8 cellular contexts compared by ENCODE assay signal in genomic region chr2:237512774-237513466, GRCh38. TPM values are rescaled to one million over a fixed set of nuclear protein-coding genes. Genes with fewer than 3 reads are reported as not detected.
A peak's percentile ranks its signal among the peaks of the same experiment; 100 is the strongest.
DNase-seq lines count a peak whose midpoint lies in the region; ATAC-seq, FAIRE-seq and TF ChIP-seq lines count a peak whose summit lies in the region.

No MANE protein-coding gene starts in this region.

- DNase-seq in CD1c-positive myeloid dendritic cell (ENCODE audit: extremely low spot score) (peak; percentile 86), H54 (ENCODE audit: insufficient read length, low spot score) (peak; percentile 77), NCI-H2107 treated with DMSO at 0.1 percent for 48 hours (lab: John Stamatoyannopoulos, UW; ENCODE audit: unreplicated experiment) (peak; percentile 84), K562 (ENCODE audit: extremely low read depth in 1 of 4, low spot score in 3 of 4) (peak; percentile 78 to 85 (median 82)), iPS DF 4.7 (ENCODE audit: extremely low read depth, low spot score) (peak; percentile 92)

- H3K4me3 ChIP-seq in K562, result no peak overlapping the region
- H3K4me3 ChIP-seq in skeletal muscle tissue (ENCODE audit: low read length in 3 of 3), result peak overlapping the region in 2 of 3 donors; percentile 4 to 49

- no peaks in the 10 kb centered on the region for H3K79me2 ChIP-seq in K562 (ENCODE audit: control insufficient read depth, insufficient read depth, low read length)

- CTCF ChIA-PET in K562 (lab: Yijun Ruan, JAX; ENCODE audit: low intra/inter-chr PET ratio), result interaction anchor here (0.8 to 3.4 kb wide), 4 partner anchors 59 to 751 kb away, joined by 3 to 51 read pairs (median 6); no protein-coding TSS in a partner anchor

- H3K4me1 ChIP-seq in K562 (replicated peaks in 1 of 2; ENCODE audit: control insufficient read depth in 2 of 2, insufficient read depth in 2 of 2, low read length in 2 of 2) (no peaks in the 10 kb centered on the region), skeletal muscle tissue (ENCODE audit: control insufficient read depth in 3 of 3, insufficient read depth in 3 of 3, low read length in 3 of 3) (peaks cover 19 to 44% (median 35%) of the 10 kb centered on the region in 3 donors)

- no peak overlapping the region for H3K9ac ChIP-seq in K562 (ENCODE audit: insufficient read depth in 1 of 2, low read depth in 2 of 2, low read length in 2 of 2)
- peak overlapping the region in 2 of 3 donors; percentile 57 to 66 for H3K9ac ChIP-seq in skeletal muscle tissue (ENCODE audit: low read depth in 1 of 3, low read length in 3 of 3)

- no peaks in the 10 kb centered on the region for H4K20me1 ChIP-seq in K562 (replicated peaks; ENCODE audit: control insufficient read depth, insufficient read depth, low read length)

- TF ChIP-seq RAD21 in K562 (CRISPR knock-in tag; conservative IDR thresholded peaks at IDR 0.05 in 1 of 2, IDR thresholded peaks at IDR 0.05 in 1 of 2), result peak; percentile 84 to 92

- BruUV-seq in K562 (replicated peaks; lab: Mats Ljungman, UMichigan), result no TSS peak

- no peak for TF ChIP-seq EP300 in K562 (IDR thresholded peaks at IDR 0.05; ENCODE audit: low read length)

- H3K9me1 ChIP-seq in K562 (ENCODE audit: control insufficient read depth, insufficient read depth, low read length), result no peaks in the 10 kb centered on the region

- 3% methylated on average over 9 of the region's 14 CpGs for WGBS in K562 (ENCODE audit: insufficient coverage, low coverage, missing lambda C conversion rate)

- H3K36me3 ChIP-seq in K562 (ENCODE audit: control insufficient read depth, insufficient read depth, low read length) (no peaks in the 10 kb centered on the region), skeletal muscle tissue (ENCODE audit: control insufficient read depth in 3 of 3, insufficient read depth in 3 of 3, low read length in 3 of 3) (no peaks in the 10 kb centered on the region)

- H3K4me2 ChIP-seq in K562 (ENCODE audit: insufficient read depth, low read length), result no peak overlapping the region

- peaks cover 3 to 31% of the 10 kb centered on the region in 2 experiments; a peak in 3 of 5 replicates for H3K27me3 ChIP-seq in K562 (ENCODE audit: control insufficient read depth in 2 of 2, insufficient read depth in 2 of 2, low read length in 2 of 2)
- H3K27me3 ChIP-seq in skeletal muscle tissue (ENCODE audit: control insufficient read depth in 3 of 3, insufficient read depth in 3 of 3, low read length in 3 of 3), result no peaks in the 10 kb centered on the region

- intact Hi-C loops in K562 (cut with micrococcal nuclease), result loop anchor here (1.0 to 2.0 kb wide), 2 partner anchors 59 to 358 kb away; no protein-coding TSS in a partner anchor

- in situ Hi-C loops in K562 (cut with MboI), result loop anchor here (5.0 kb wide), 1 partner anchor 59 kb away; no protein-coding TSS in a partner anchor

- POLR2A ChIA-PET in K562 (lab: Yijun Ruan, JAX), result interaction anchor here (0.7 to 1.1 kb wide), 3 partner anchors 63 to 181 kb away, joined by 3 to 4 read pairs (median 4); no protein-coding TSS in a partner anchor

- ATAC-seq in K562, result peak; percentile 97
- ATAC-seq in HG03442 (IDR thresholded peaks at IDR 0.05; ENCODE audit: unreplicated experiment), result no peak

- no peak overlapping the region for H2AFZ ChIP-seq in K562 (ENCODE audit: low read depth, low read length)

- TF ChIP-seq CTCF in K562 (IDR thresholded peaks at IDR 0.05 in 2 of 3, conservative IDR thresholded peaks at IDR 0.05 in 1 of 3; ENCODE audit: insufficient read depth in 2 of 3, low read depth in 1 of 3, low read length in 3 of 3), result peak; percentile 83 to 99 (median 98)

- TF ChIP-seq POLR2A in H54 (IDR thresholded peaks at IDR 0.05; ENCODE audit: low read depth, low read length) (no peak), K562 (conservative IDR thresholded peaks at IDR 0.05) (no peak)

- H3K9me3 ChIP-seq in K562 (replicated peaks; ENCODE audit: control insufficient read depth, insufficient read depth, low read depth, low read length) (no peaks in the 10 kb centered on the region), skeletal muscle tissue (ENCODE audit: control insufficient read depth in 3 of 3, low read length in 3 of 3) (no peaks in the 10 kb centered on the region)

- FAIRE-seq in H54 (lab: Jason Lieb, UNC), result no peak
- peak; percentile 17 for FAIRE-seq in TTC549 (lab: Jason Lieb, UNC)
- peak; percentile 91 for FAIRE-seq in K562 (lab: Jason Lieb, UNC)

- H3K27ac ChIP-seq in K562 (ENCODE audit: extremely low read depth, low read depth, low read length) (no peak overlapping the region), skeletal muscle tissue (ENCODE audit: low read depth, low read length) (peak overlapping the region; percentile 60)

TF ChIP-seq in K562, 482 proteins besides CTCF, POLR2A, EP300 and RAD21 (continues in another document):
- 0 out of 4 replicates have a peak, but pooled peaks of 1 of the 2 experiments have one; percentile 41 for TF ChIP-seq MLLT1 (IDR thresholded peaks at IDR 0.05)
- no peak for TF ChIP-seq RBFOX2 (IDR thresholded peaks at IDR 0.05; ENCODE audit: low read depth, low read length)
- TF ChIP-seq BRF1 (IDR thresholded peaks at IDR 0.05; ENCODE audit: borderline replicate concordance, extremely low read depth, insufficient read length), result no peak
- peak; percentile 85 for TF ChIP-seq SMC3 (conservative IDR thresholded peaks at IDR 0.05; ENCODE audit: insufficient read depth, low read depth, low read length)
- no peak for TF ChIP-seq UBTF (IDR thresholded peaks at IDR 0.05; ENCODE audit: borderline replicate concordance in 1 of 2, low read depth in 2 of 2, low read length in 2 of 2)

RNA-seq across cellular contexts. Expression of gene MLPH, which starts 25.9 kb away (rescaled TPM):
- total RNA-seq in K562 (2011; cell fraction: chromatin; rRNA removed; ENCODE audit: low replicate concordance), result not detected in 2 replicates
- total RNA-seq in K562 (2011; cell fraction: nucleolus; rRNA removed), result not detected in 2 replicates
- total RNA-seq in K562 (2011; cell fraction: nucleoplasm; rRNA removed), result not detected in 2 replicates
- not detected in 2 replicates for total RNA-seq in K562 (2014; rRNA removed)
- total RNA-seq in K562 (2014; rRNA removed; fragmentation: Illumina TruSeq; extraction: Trizol), result not detected in 2 replicates
- not detected in 2 replicates for total RNA-seq in K562 (2015; rRNA removed; fragmentation: Illumina TruSeq; extraction: Trizol)
- 0.22 and 0.65 TPM in 2 replicates for total RNA-seq in K562 (2021)
- not detected in 2 replicates for polyA plus RNA-seq in K562 (2011; rRNA removed)
- not detected in 2 replicates for polyA plus RNA-seq in K562 (2011; cell fraction: cytosol; rRNA removed)
- 0.24 TPM in 1 of 2 replicates, not detected in the other for polyA plus RNA-seq in K562 (2011; cell fraction: nucleus; rRNA removed)
- polyA plus RNA-seq in K562 (2012), result 0.12 and 0.25 TPM in 2 replicates
- not detected in 2 replicates for polyA plus RNA-seq in K562 (2014; fragmentation: Illumina TruSeq; extraction: Trizol)
- polyA plus RNA-seq in K562 (2014; fragmentation: Nextera tagmentation; extraction: Ambion mirVana), result not detected
- polyA plus RNA-seq in K562 (2014; rRNA removed), result not detected in 2 replicates
- polyA minus RNA-seq in K562 (2011; rRNA and poly(A)+ RNA removed), result not detected in 2 replicates
- polyA minus RNA-seq in K562 (2011; cell fraction: cytosol; rRNA and poly(A)+ RNA removed), result not detected in 2 replicates
- polyA minus RNA-seq in K562 (2011; cell fraction: nucleus; rRNA and poly(A)+ RNA removed), result not detected in 2 replicates
- not detected for total RNA-seq in skeletal muscle tissue

RNA-seq across cellular contexts. Expression of gene PRLH, which starts 53.5 kb away (rescaled TPM):
- total RNA-seq in K562 (2011; cell fraction: chromatin; rRNA removed; ENCODE audit: low replicate concordance), result not detected in 2 replicates
- total RNA-seq in K562 (2011; cell fraction: nucleolus; rRNA removed), result not detected in 2 replicates
- total RNA-seq in K562 (2011; cell fraction: nucleoplasm; rRNA removed), result not detected in 2 replicates
- total RNA-seq in K562 (2014; rRNA removed) (not detected in 2 replicates), K562 (2014; rRNA removed; fragmentation: Illumina TruSeq; extraction: Trizol) (not detected in 2 replicates), K562 (2015; rRNA removed; fragmentation: Illumina TruSeq; extraction: Trizol) (not detected in 2 replicates), K562 (2021) (not detected in 2 replicates), skeletal muscle tissue (not detected)
- polyA plus RNA-seq in K562 (2011; rRNA removed) (not detected in 2 replicates), K562 (2014; fragmentation: Illumina TruSeq; extraction: Trizol) (not detected in 2 replicates), K562 (2014; fragmentation: Nextera tagmentation; extraction: Ambion mirVana) (not detected), K562 (2014; rRNA removed) (not detected in 2 replicates)
- polyA plus RNA-seq in K562 (2011; cell fraction: cytosol; rRNA removed), result not detected in 2 replicates
- not detected in 2 replicates for polyA plus RNA-seq in K562 (2011; cell fraction: nucleus; rRNA removed)
- polyA plus RNA-seq in K562 (2012), result not detected in 2 replicates
- not detected in 2 replicates for polyA minus RNA-seq in K562 (2011; rRNA and poly(A)+ RNA removed)
- not detected in 2 replicates for polyA minus RNA-seq in K562 (2011; cell fraction: cytosol; rRNA and poly(A)+ RNA removed)
- polyA minus RNA-seq in K562 (2011; cell fraction: nucleus; rRNA and poly(A)+ RNA removed), result not detected in 2 replicates

Comparison
In these comparisons a context has a peak if more than half of its experiments do, and no peak if none do; other contexts are left out.
1. H3K9ac ChIP-seq: peak in skeletal muscle tissue (2 of 3); none in K562 (0 of 2).
2. Peak in every context shown above with its lines, with median percentiles within 50 percentile points of each other: DNase-seq.